ENCODE assay signal across 1 cellular context in the genomic region with DNA sequence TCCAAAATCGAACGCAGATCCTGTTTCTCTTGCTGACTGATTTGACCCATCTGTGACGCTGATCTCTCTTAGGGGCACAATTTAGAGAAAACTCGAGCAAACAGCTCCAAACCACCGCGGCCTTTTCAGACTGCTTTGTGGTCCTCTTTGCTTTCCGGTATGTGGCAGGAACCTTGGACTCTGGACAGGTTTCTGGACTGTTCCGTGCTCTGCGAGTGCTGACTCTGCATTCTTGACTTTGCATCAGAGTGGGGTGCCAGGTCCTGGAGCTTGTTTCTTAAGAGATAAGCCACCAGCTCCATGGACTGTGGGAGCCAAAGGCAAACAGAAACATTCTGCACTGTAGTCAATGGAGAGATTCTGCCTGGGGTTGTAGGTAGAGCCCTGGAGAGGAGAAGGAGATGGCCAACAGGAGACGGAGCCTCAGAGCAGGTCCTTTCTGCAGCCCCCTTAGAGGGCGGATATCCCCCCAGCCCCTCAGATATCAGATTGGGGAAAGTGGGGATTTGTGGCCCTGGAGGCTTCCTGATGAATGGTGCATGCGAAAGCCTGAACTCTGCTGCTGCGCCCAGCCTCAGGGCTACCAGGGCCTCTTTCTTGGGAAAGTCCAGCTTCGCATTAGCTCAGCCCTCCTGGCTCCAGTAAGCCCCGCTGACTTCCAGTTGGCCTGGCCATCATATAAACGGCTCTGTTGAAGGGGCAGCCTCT.
TF ChIP-seq lines count a peak whose summit lies in the region.

No MANE protein-coding gene starts in this region.

TF ChIP-seq in HepG2, 621 proteins besides CTCF, POLR2A, EP300 and RAD21 (continued from another document and continues in another):
- TF ChIP-seq, protein P1, sequence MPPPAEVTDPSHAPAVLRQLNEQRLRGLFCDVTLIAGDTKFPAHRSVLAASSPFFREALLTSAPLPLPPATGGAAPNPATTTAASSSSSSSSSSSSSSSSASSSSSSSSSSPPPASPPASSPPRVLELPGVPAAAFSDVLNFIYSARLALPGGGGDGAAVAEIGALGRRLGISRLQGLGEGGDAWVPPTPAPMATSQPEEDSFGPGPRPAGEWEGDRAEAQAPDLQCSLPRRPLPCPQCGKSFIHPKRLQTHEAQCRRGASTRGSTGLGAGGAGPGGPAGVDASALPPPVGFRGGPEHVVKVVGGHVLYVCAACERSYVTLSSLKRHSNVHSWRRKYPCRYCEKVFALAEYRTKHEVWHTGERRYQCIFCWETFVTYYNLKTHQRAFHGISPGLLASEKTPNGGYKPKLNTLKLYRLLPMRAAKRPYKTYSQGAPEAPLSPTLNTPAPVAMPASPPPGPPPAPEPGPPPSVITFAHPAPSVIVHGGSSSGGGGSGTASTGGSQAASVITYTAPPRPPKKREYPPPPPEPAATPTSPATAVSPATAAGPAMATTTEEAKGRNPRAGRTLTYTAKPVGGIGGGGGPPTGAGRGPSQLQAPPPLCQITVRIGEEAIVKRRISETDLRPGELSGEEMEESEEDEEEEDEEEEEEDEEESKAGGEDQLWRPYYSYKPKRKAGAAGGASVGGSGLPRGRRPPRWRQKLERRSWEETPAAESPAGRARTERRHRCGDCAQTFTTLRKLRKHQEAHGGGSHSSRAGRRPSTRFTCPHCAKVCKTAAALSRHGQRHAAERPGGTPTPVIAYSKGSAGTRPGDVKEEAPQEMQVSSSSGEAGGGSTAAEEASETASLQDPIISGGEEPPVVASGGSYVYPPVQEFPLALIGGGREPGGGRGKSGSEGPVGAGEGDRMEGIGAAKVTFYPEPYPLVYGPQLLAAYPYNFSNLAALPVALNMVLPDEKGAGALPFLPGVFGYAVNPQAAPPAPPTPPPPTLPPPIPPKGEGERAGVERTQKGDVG (CRISPR knock-in tag; IDR thresholded peaks at IDR 0.05; ENCODE audit: borderline replicate concordance): peak; percentile 73; the same call in 1 of the 2 replicates
- TF ChIP-seq ZNF775 (CRISPR knock-in tag; IDR thresholded peaks at IDR 0.05; ENCODE audit: borderline replicate concordance): no peak
- no peak for TF ChIP-seq PRDM15 (CRISPR knock-in tag; IDR thresholded peaks at IDR 0.05)
- TF ChIP-seq ZNF383 (CRISPR knock-in tag; IDR thresholded peaks at IDR 0.05; ENCODE audit: borderline replicate concordance): peak; percentile 67; the same call in 1 of the 2 replicates
- TF ChIP-seq ZNF33A (CRISPR knock-in tag; IDR thresholded peaks at IDR 0.05; ENCODE audit: borderline replicate concordance): peak; percentile 89; the same call in 1 of the 2 replicates
- peak; percentile 59; the same call in 1 of the 2 replicates for TF ChIP-seq ZNF501 (CRISPR knock-in tag; IDR thresholded peaks at IDR 0.05)
- TF ChIP-seq JUN (CRISPR knock-in tag; IDR thresholded peaks at IDR 0.05): 0 out of 2 replicates have a peak, but pooled peaks have one; percentile 21
- no peak for TF ChIP-seq KDM1A (CRISPR knock-in tag; IDR thresholded peaks at IDR 0.05)
- TF ChIP-seq ZBED4 (CRISPR knock-in tag; IDR thresholded peaks at IDR 0.05; ENCODE audit: borderline replicate concordance): peak; percentile 48; the same call in 1 of the 2 replicates
- TF ChIP-seq NR2F1 (CRISPR knock-in tag; IDR thresholded peaks at IDR 0.05): 0 out of 4 replicates have a peak, but pooled peaks of 1 of the 2 experiments have one; percentile 7
- TF ChIP-seq, protein P2, sequence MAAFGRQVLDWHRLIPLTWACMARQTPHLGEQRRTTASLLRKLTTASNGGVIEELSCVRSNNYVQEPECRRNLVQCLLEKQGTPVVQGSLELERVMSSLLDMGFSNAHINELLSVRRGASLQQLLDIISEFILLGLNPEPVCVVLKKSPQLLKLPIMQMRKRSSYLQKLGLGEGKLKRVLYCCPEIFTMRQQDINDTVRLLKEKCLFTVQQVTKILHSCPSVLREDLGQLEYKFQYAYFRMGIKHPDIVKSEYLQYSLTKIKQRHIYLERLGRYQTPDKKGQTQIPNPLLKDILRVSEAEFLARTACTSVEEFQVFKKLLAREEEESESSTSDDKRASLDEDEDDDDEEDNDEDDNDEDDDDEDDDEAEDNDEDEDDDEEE (CRISPR knock-in tag; IDR thresholded peaks at IDR 0.05): peak; percentile 87; the same call in 1 of the 2 replicates
- TF ChIP-seq ZBTB21 (CRISPR knock-in tag; IDR thresholded peaks at IDR 0.05): 0 out of 2 replicates have a peak, but pooled peaks have one; percentile 13
- no peak for TF ChIP-seq JUNB (CRISPR knock-in tag; IDR thresholded peaks at IDR 0.05; ENCODE audit: borderline replicate concordance)
- TF ChIP-seq, protein P3, sequence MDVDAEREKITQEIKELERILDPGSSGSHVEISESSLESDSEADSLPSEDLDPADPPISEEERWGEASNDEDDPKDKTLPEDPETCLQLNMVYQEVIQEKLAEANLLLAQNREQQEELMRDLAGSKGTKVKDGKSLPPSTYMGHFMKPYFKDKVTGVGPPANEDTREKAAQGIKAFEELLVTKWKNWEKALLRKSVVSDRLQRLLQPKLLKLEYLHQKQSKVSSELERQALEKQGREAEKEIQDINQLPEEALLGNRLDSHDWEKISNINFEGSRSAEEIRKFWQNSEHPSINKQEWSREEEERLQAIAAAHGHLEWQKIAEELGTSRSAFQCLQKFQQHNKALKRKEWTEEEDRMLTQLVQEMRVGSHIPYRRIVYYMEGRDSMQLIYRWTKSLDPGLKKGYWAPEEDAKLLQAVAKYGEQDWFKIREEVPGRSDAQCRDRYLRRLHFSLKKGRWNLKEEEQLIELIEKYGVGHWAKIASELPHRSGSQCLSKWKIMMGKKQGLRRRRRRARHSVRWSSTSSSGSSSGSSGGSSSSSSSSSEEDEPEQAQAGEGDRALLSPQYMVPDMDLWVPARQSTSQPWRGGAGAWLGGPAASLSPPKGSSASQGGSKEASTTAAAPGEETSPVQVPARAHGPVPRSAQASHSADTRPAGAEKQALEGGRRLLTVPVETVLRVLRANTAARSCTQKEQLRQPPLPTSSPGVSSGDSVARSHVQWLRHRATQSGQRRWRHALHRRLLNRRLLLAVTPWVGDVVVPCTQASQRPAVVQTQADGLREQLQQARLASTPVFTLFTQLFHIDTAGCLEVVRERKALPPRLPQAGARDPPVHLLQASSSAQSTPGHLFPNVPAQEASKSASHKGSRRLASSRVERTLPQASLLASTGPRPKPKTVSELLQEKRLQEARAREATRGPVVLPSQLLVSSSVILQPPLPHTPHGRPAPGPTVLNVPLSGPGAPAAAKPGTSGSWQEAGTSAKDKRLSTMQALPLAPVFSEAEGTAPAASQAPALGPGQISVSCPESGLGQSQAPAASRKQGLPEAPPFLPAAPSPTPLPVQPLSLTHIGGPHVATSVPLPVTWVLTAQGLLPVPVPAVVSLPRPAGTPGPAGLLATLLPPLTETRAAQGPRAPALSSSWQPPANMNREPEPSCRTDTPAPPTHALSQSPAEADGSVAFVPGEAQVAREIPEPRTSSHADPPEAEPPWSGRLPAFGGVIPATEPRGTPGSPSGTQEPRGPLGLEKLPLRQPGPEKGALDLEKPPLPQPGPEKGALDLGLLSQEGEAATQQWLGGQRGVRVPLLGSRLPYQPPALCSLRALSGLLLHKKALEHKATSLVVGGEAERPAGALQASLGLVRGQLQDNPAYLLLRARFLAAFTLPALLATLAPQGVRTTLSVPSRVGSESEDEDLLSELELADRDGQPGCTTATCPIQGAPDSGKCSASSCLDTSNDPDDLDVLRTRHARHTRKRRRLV (CRISPR knock-in tag; IDR thresholded peaks at IDR 0.05): 0 out of 2 replicates have a peak, but pooled peaks have one; percentile 38
- peak; percentile 77 for TF ChIP-seq RXRB (CRISPR knock-in tag; IDR thresholded peaks at IDR 0.05; ENCODE audit: borderline replicate concordance)
- peak; percentile 82 for TF ChIP-seq ESRRA (CRISPR knock-in tag; IDR thresholded peaks at IDR 0.05; ENCODE audit: low read depth)
- peak; percentile 52 for TF ChIP-seq CEBPG (CRISPR knock-in tag; IDR thresholded peaks at IDR 0.05)
- TF ChIP-seq FOXK1 (CRISPR knock-in tag; IDR thresholded peaks at IDR 0.05; ENCODE audit: borderline replicate concordance, low read depth): peak; percentile 51; the same call in 1 of the 2 replicates
- peak; percentile 91 for TF ChIP-seq SALL1 (CRISPR knock-in tag; IDR thresholded peaks at IDR 0.05)
- no peak for TF ChIP-seq NKX3-1 (CRISPR knock-in tag; IDR thresholded peaks at IDR 0.05)
- TF ChIP-seq ZBTB38 (CRISPR knock-in tag; IDR thresholded peaks at IDR 0.05): peak; percentile 89
- no peak for TF ChIP-seq KMT2A (CRISPR knock-in tag; IDR thresholded peaks at IDR 0.05)
- TF ChIP-seq ZNF543 (CRISPR knock-in tag; IDR thresholded peaks at IDR 0.05): peak; percentile 68; the same call in 1 of the 2 replicates
- peak; percentile 68; the same call in 1 of the 2 replicates for TF ChIP-seq MEF2D (CRISPR knock-in tag; IDR thresholded peaks at IDR 0.05)
- peak; percentile 78 for TF ChIP-seq HDAC1 (CRISPR knock-in tag; IDR thresholded peaks at IDR 0.05)
- peak; percentile 53; the same call in 1 of the 2 replicates for TF ChIP-seq ZFP91 (CRISPR knock-in tag; IDR thresholded peaks at IDR 0.05; ENCODE audit: borderline replicate concordance)
- TF ChIP-seq, protein P4, sequence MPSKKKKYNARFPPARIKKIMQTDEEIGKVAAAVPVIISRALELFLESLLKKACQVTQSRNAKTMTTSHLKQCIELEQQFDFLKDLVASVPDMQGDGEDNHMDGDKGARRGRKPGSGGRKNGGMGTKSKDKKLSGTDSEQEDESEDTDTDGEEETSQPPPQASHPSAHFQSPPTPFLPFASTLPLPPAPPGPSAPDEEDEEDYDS (CRISPR knock-in tag; IDR thresholded peaks at IDR 0.05): peak; percentile 55; the same call in 1 of the 2 replicates
- TF ChIP-seq, protein P5, sequence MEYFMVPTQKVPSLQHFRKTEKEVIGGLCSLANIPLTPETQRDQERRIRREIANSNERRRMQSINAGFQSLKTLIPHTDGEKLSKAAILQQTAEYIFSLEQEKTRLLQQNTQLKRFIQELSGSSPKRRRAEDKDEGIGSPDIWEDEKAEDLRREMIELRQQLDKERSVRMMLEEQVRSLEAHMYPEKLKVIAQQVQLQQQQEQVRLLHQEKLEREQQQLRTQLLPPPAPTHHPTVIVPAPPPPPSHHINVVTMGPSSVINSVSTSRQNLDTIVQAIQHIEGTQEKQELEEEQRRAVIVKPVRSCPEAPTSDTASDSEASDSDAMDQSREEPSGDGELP (IDR thresholded peaks at IDR 0.05; ENCODE audit: borderline replicate concordance, low read depth): 0 out of 2 replicates have a peak, but pooled peaks have one; percentile 8
- peak; percentile 80 for TF ChIP-seq RARA (CRISPR knock-in tag; IDR thresholded peaks at IDR 0.05)
- TF ChIP-seq DMAP1 (CRISPR knock-in tag; IDR thresholded peaks at IDR 0.05): peak; percentile 61; the same call in 1 of the 2 replicates
